In the genomic region with DNA sequence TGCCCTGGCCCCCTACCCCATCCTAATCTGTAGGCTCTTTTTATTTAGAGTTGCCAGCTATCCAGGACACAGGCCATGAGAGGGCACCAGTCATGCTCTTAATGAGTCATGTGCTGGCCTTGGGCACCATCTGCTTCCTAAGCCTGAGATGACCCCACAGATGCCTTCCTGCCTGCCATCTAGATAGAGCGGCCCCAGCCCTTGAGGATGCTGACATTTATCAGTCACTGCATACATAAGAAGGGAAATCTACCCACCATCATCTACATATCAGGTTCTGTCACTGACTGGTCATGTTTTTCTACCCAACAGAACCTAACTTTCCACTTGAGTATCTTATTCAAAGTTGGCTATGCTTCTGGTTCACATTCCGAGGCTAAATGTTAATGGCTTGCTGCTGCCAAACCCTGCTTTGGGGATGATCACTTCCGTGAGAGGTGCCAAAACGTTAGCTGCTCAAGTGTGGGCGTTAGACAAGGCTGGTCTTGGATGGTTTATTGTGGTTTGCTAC, we compare ENCODE assay signal across 13 cellular contexts. TPM values are rescaled to one million over a fixed set of nuclear protein-coding genes. Genes with fewer than 3 reads are reported as not detected.
A peak's percentile ranks its signal among the peaks of the same experiment; 100 is the strongest.
DNase-seq lines count a peak whose midpoint lies in the region; ATAC-seq, FAIRE-seq and TF ChIP-seq lines count a peak whose summit lies in the region.
"Had no signal": no experiment of that assay in that cellular context is flagged by ENCODE, and none has a peak within 500 bp of the region (broad histone marks: within the 10 kb centered on the region; RNA-seq: fewer than 3 reads in every experiment).

No MANE protein-coding gene starts in this region.

- H3K4me3 Mint-ChIP-seq in MCF 10A (ENCODE audit: unreplicated experiment), result no peak overlapping the region

- H2BK5ac ChIP-seq in IMR-90 (ENCODE audit: low read depth, low read length, poor library complexity, severe bottlenecking), result peak overlapping the region; percentile 44

- dilution Hi-C loops in IMR-90 (cut with HindIII; ENCODE audit: low sequenced_read_pairs, unreplicated experiment), result no loop called here

- H3K79me1 ChIP-seq in IMR-90 (ENCODE audit: low read depth in 1 of 2, low read length in 2 of 2), result peaks cover 12 to 68% of the 10 kb centered on the region in 2 experiments

- H3K4me1 Mint-ChIP-seq in MCF 10A (ENCODE audit: insufficient read depth, unreplicated experiment), result no peaks in the 10 kb centered on the region

- TF ChIP-seq POLR2A in A549 (IDR thresholded peaks at IDR 0.05; ENCODE audit: low read length), result no peak
- no peak for TF ChIP-seq POLR2A in IMR-90 (IDR thresholded peaks at IDR 0.05; ENCODE audit: low read depth, low read length)
- no peak for TF ChIP-seq POLR2A in GM18505 (IDR thresholded peaks at IDR 0.05; ENCODE audit: borderline replicate concordance, extremely low read depth, insufficient read depth, insufficient read length)

- H3K36me3 Mint-ChIP-seq in MCF 10A (ENCODE audit: insufficient read depth, unreplicated experiment), result no peaks in the 10 kb centered on the region

- ATAC-seq in A549 (peak; percentile 50 to 65; a peak in 3 of 6 replicates), IMR-90 (ENCODE audit: low read depth) (peak; percentile 40), left lobe of liver (peak; percentile 36), GM18505 (IDR thresholded peaks at IDR 0.05; ENCODE audit: unreplicated experiment) (no peak)
- ATAC-seq: body of pancreas had no signal

- 96% methylated on average over 5 of the region's 5 CpGs for WGBS in A549 (ENCODE audit: missing lambda C conversion rate)
- 80% methylated on average over 1 of the region's 5 CpGs; no CpG with 5 or more reads in 1 of the 2 experiments for WGBS in IMR-90 (ENCODE audit: extremely low coverage in 2 of 2, insufficient read length in 1 of 2), 2 experiments

- peak overlapping the region in 1 of 2 experiments; percentile 28; a peak in 1 of 4 replicates for H4K8ac ChIP-seq in IMR-90 (ENCODE audit: low read depth in 2 of 2, low read length in 2 of 2)

- H3K79me2 ChIP-seq in OCI-LY7 (ENCODE audit: insufficient read depth, low read depth, low read length), result no peaks in the 10 kb centered on the region

- no peak overlapping the region for H3K9ac ChIP-seq in IMR-90 (ENCODE audit: low read depth, low read length)
- H3K9ac ChIP-seq: BLaER1 had no signal

- no peak overlapping the region for H2AFZ ChIP-seq in IMR-90 (replicated peaks; ENCODE audit: low read length, poor library complexity)
- no peak overlapping the region for H2AFZ ChIP-seq in OCI-LY7 (ENCODE audit: low read length)

- peak overlapping the region; percentile 43; the same call in 1 of the 2 replicates for H3K23ac ChIP-seq in IMR-90 (ENCODE audit: low read depth, low read length)

- H2AK5ac ChIP-seq in IMR-90 (ENCODE audit: low read depth, low read length), result no peak overlapping the region

- no peak overlapping the region for H3K27ac ChIP-seq in A549
- no peak overlapping the region for H3K27ac ChIP-seq in IMR-90 (ENCODE audit: insufficient read depth, low read length)
- H3K27ac ChIP-seq in OCI-LY7 (ENCODE audit: low read depth, low read length, poor library complexity, severe bottlenecking), result no peak overlapping the region
- H3K27ac ChIP-seq: BLaER1, body of pancreas had no signal

- intact Hi-C loops in IMR-90 (cut with micrococcal nuclease) (no loop called here), MCF 10A (cut with micrococcal nuclease) (no loop called here), OCI-LY7 (cut with micrococcal nuclease; ENCODE audit: unreplicated experiment) (no loop called here)

- H2BK15ac ChIP-seq in IMR-90 (ENCODE audit: low read depth, low read length), result no peak overlapping the region

- peaks cover 76% of the 10 kb centered on the region for H4K20me1 ChIP-seq in IMR-90 (ENCODE audit: insufficient read depth, low read length)
- H4K20me1 ChIP-seq in OCI-LY7 (ENCODE audit: insufficient read depth, low read length), result no peaks in the 10 kb centered on the region
- H4K20me1 ChIP-seq: BLaER1 had no signal

- H3K27me3 Mint-ChIP-seq in MCF 10A (ENCODE audit: insufficient read depth, unreplicated experiment), result no peaks in the 10 kb centered on the region

- no peaks in the 10 kb centered on the region for H3K9me3 Mint-ChIP-seq in MCF 10A (ENCODE audit: unreplicated experiment)

- CTCF ChIA-PET in A549 (lab: Yijun Ruan, JAX) (interaction anchor here (1.5 kb wide), 1 partner anchor 278 kb away, joined by 3 read pairs; no protein-coding TSS in a partner anchor), IMR-90 (lab: Yijun Ruan, JAX) (no interaction called here), MCF 10A (lab: Yijun Ruan, JAX) (no interaction called here), OCI-LY7 (lab: Charles Lee; ENCODE audit: unreplicated experiment) (no interaction called here)

- no peak overlapping the region for H3K18ac ChIP-seq in IMR-90 (ENCODE audit: low read depth, low read length)

- no peaks in the 10 kb centered on the region; the same call in 2 of the 3 replicates for H3K4me1 ChIP-seq in A549
- H3K4me1 ChIP-seq in IMR-90 (ENCODE audit: control insufficient read depth, insufficient read depth, low read length), result peaks cover 6% of the 10 kb centered on the region
- H3K4me1 ChIP-seq in OCI-LY7 (ENCODE audit: insufficient read depth, low read length, poor library complexity, severe bottlenecking), result no peaks in the 10 kb centered on the region
- H3K4me1 ChIP-seq: BLaER1, body of pancreas had no signal

- TF ChIP-seq EP300 in A549 (IDR thresholded peaks at IDR 0.05), result no peak

- H3K4me3 ChIP-seq in A549 (no peak overlapping the region), IMR-90 (ENCODE audit: insufficient read depth, low read depth, low read length) (no peak overlapping the region), OCI-LY7 (ENCODE audit: low read depth, low read length, poor library complexity, severe bottlenecking) (no peak overlapping the region)
- H3K4me3 ChIP-seq: BLaER1, body of pancreas had no signal

- H3K27ac Mint-ChIP-seq in MCF 10A (ENCODE audit: low read depth, unreplicated experiment), result no peak overlapping the region

- no peak overlapping the region for H3K4ac ChIP-seq in IMR-90 (ENCODE audit: low read depth, low read length)

- no peaks in the 10 kb centered on the region for H3K27me3 ChIP-seq in IMR-90 (ENCODE audit: control insufficient read depth, insufficient read depth, low read length)
- H3K27me3 ChIP-seq: BLaER1, body of pancreas had no signal

- no peak overlapping the region for H2BK120ac ChIP-seq in IMR-90 (ENCODE audit: low read depth, low read length)

- peak overlapping the region; percentile 78 for H2AK9ac ChIP-seq in IMR-90 (replicated peaks; ENCODE audit: low read depth, low read length, poor library complexity)

- DNase-seq in A549 (ENCODE audit: low read depth in 1 of 2, low spot score in 1 of 2), result peak in 1 of 2 experiments; percentile 29
- DNase-seq in IMR-90, result peak; percentile 47
- DNase-seq in MCF 10A (ENCODE audit: unreplicated experiment), result peak; percentile 18
- DNase-seq in left lobe of liver (ENCODE audit: low spot score), result no peak
- DNase-seq in NCI-H526 (lab: John Stamatoyannopoulos, UW), result no peak
- DNase-seq in OCI-LY7 (ENCODE audit: low spot score), result no peak
- no peak for DNase-seq in activated effector memory CD4-positive, alpha-beta T cell treated with Interleukin-2 at 50 U/mL for 16 hours
- DNase-seq: activated CD8-positive, alpha-beta memory T cell treated with anti-CD3 and anti-CD28 coated beads for 24 hours; NCI-H1417; SHP77 had no signal

- H3K36me3 ChIP-seq in IMR-90 (ENCODE audit: control insufficient read depth, insufficient read depth, low read length) (peaks cover 11% of the 10 kb centered on the region), OCI-LY7 (ENCODE audit: insufficient read depth, low read length) (no peaks in the 10 kb centered on the region)

- H3K4me2 ChIP-seq in A549 (no peak overlapping the region), IMR-90 (ENCODE audit: low read depth, low read length) (no peak overlapping the region), OCI-LY7 (ENCODE audit: low read length) (no peak overlapping the region)
- H3K4me2 ChIP-seq: BLaER1 had no signal

- TF ChIP-seq RAD21 in A549 (conservative IDR thresholded peaks at IDR 0.05 in 1 of 2, IDR thresholded peaks at IDR 0.05 in 1 of 2) (no peak), IMR-90 (IDR thresholded peaks at IDR 0.05; ENCODE audit: low read length) (no peak)

- peaks cover 12% of the 10 kb centered on the region for H3K9me1 ChIP-seq in IMR-90 (ENCODE audit: insufficient read depth, low read length)

- H3K9me2 ChIP-seq in OCI-LY7 (ENCODE audit: insufficient read depth, low read length), result no peaks in the 10 kb centered on the region

- FAIRE-seq in A549 (lab: Jason Lieb, UNC), result no peak

- no peak overlapping the region for H3K56ac ChIP-seq in IMR-90 (ENCODE audit: extremely low read depth, insufficient read depth, low read length)

- H2BK20ac ChIP-seq in IMR-90 (ENCODE audit: low read depth, low read length), result no peak overlapping the region

- TF ChIP-seq CTCF in A549 (IDR thresholded peaks at IDR 0.05) (no peak), IMR-90 (conservative IDR thresholded peaks at IDR 0.05; ENCODE audit: low read depth, low read length) (no peak), MCF 10A (IDR thresholded peaks at IDR 0.05; ENCODE audit: unreplicated experiment) (no peak), OCI-LY7 (conservative IDR thresholded peaks at IDR 0.05; ENCODE audit: low read length) (no peak)

- H3K9me3 ChIP-seq in A549, result no peaks in the 10 kb centered on the region
- H3K9me3 ChIP-seq in IMR-90 (ENCODE audit: control insufficient read depth, insufficient read depth, low read length), result peaks cover 4% of the 10 kb centered on the region; the same call in 1 of the 2 replicates
- no peaks in the 10 kb centered on the region for H3K9me3 ChIP-seq in OCI-LY7 (ENCODE audit: low read length)
- H3K9me3 ChIP-seq: body of pancreas had no signal

- H4K5ac ChIP-seq in IMR-90 (ENCODE audit: low read depth, low read length), result no peak overlapping the region

- BruUV-seq in IMR-90 (replicated peaks; lab: Mats Ljungman, UMichigan) (no TSS peak), MCF 10A (replicated peaks; lab: Mats Ljungman, UMichigan) (no TSS peak), OCI-LY7 (replicated peaks; lab: Mats Ljungman, UMichigan) (no TSS peak)

- in situ Hi-C loops in IMR-90 (cut with MboI; ENCODE audit: low sequenced_read_pairs), result no loop called here

- POLR2A ChIA-PET in A549 (lab: Yijun Ruan, JAX) (no interaction called here), IMR-90 (lab: Charles Lee; ENCODE audit: unreplicated experiment) (no interaction called here), MCF 10A (lab: Yijun Ruan, JAX) (no interaction called here), OCI-LY7 (lab: Charles Lee) (no interaction called here)

- no peak overlapping the region for H4K91ac ChIP-seq in IMR-90 (ENCODE audit: insufficient read depth, low read depth, low read length)

- H3K14ac ChIP-seq in IMR-90 (replicated peaks; ENCODE audit: low read depth, low read length), result no peak overlapping the region

RNA-seq across cellular contexts. Expression of a gene that starts 49.9 kb away (rescaled TPM):
- polyA plus RNA-seq in A549 (2011; rRNA removed) (0.25 and 0.59 TPM in 2 replicates), A549 (2017; fragmentation: RNase III; extraction: RNeasy Plus Mini Kit Qiagen cat#74134 plus additional on column Dnase treatment) (0.17 TPM in 3 replicates), IMR-90 (2012; rRNA removed) (not detected in 2 replicates)
- 0.08 and 0.26 TPM in 2 replicates for polyA plus RNA-seq in A549 (2012; cell fraction: cytosol; rRNA removed)
- 0.06 and 0.12 TPM in 2 replicates for polyA plus RNA-seq in A549 (2012; cell fraction: nucleus; rRNA removed)
- polyA minus RNA-seq in A549 (2011; rRNA and poly(A)+ RNA removed), result 0.50 and 0.63 TPM in 2 replicates
- total RNA-seq in IMR-90 (2012; rRNA removed) (under 0.01 TPM in 2 replicates), MCF 10A (2022) (0.14 and 0.69 TPM in 2 replicates), left lobe of liver (not detected), OCI-LY7 (2022) (0.63 and 1.4 TPM in 2 replicates)
- polyA plus RNA-seq in IMR-90 (2012; cell fraction: cytosol; rRNA removed), result 0.03 TPM in 1 of 2 replicates, not detected in the other
- polyA plus RNA-seq in IMR-90 (2012; cell fraction: nucleus; rRNA removed; ENCODE audit: low replicate concordance), result 0.19 TPM in 1 of 2 replicates, not detected in the other
- total RNA-seq in OCI-LY7 (2014; rRNA removed; shearing (Covaris generic)), result 0.06 TPM in 1 of 2 replicates, not detected in the other

Comparison
In these comparisons a context has a peak if more than half of its experiments do, and no peak if none do; other contexts are left out.
1. DNase-seq: peak in IMR-90 (single experiment) and MCF 10A (single experiment); none in left lobe of liver (single experiment), NCI-H526 (0 of 2), OCI-LY7 (single experiment) and activated effector memory CD4-positive, alpha-beta T cell treated with Interleukin-2 at 50 U/mL for 16 hours (single experiment).